In the genomic region with DNA sequence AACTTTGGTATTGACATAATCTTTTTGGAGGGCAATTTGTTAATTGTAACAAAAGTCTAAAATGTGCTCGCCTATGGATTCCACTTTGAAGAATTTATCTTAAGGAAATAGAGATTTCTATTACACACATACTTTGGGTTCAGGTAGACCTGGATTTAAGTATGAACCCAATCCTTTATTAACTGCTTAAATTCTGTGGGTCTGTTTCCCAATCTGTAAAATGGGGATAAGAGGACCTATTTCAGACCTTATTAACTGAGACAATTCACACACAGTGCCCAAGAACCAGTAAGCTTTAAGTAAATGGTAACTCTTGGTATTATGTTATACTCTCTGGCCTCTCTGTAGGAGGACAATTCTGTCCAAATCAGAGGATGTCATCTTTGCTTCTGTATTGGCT, we compare ENCODE assay signal across 8 cellular contexts. TPM values are rescaled to one million over a fixed set of nuclear protein-coding genes. Genes with fewer than 3 reads are reported as not detected.
DNase-seq lines count a peak whose midpoint lies in the region; ATAC-seq and TF ChIP-seq lines count a peak whose summit lies in the region.

No MANE protein-coding gene starts in this region.

- no peak for ATAC-seq in natural killer cell

- peaks cover 11% of the 10 kb centered on the region for H3K4me1 ChIP-seq in colonic mucosa

- peak overlapping the region; percentile 91 for H3K4me3 ChIP-seq in AG04450 (ENCODE audit: low read depth, low read length)
- peak overlapping the region; percentile 95 for H3K4me3 ChIP-seq in colonic mucosa

- H3K4me3 Mint-ChIP-seq in natural killer cell, result peak overlapping the region; percentile 98

- intact Hi-C loops in colonic mucosa (cut with DNase I) (loop anchor here (10.0 kb wide), 1 partner anchor 73 kb away; no protein-coding TSS in a partner anchor), natural killer cell (cut with micrococcal nuclease) (loop anchor here (1.0 to 10.0 kb wide), 5 partner anchors 55 to 509 kb away; a partner anchor contains a TSS)

- H3K36me3 Mint-ChIP-seq in natural killer cell, result peaks cover 4% of the 10 kb centered on the region

- H3K9ac ChIP-seq in colonic mucosa (ENCODE audit: low read depth in 2 of 2, low read length in 2 of 2), result peak overlapping the region; percentile 62 to 92

- no peaks in the 10 kb centered on the region for H3K27me3 Mint-ChIP-seq in natural killer cell (ENCODE audit: low read depth in 2 of 2)

- peak overlapping the region; percentile 94 to 95 for H3K27ac Mint-ChIP-seq in natural killer cell

- CTCF ChIA-PET in AG04450 (lab: Charles Lee), result interaction anchor here (0.8 to 1.1 kb wide), 3 partner anchors 57 to 140 kb away, joined by 3 to 4 read pairs (median 3); no protein-coding TSS in a partner anchor

- peaks cover 23% of the 10 kb centered on the region for H3K36me3 ChIP-seq in KOPT-K1 (ENCODE audit: insufficient read depth, low read length)
- no peaks in the 10 kb centered on the region for H3K36me3 ChIP-seq in colonic mucosa

- H3K27me3 ChIP-seq in AG04450 (ENCODE audit: control insufficient read depth, insufficient read depth, low read length), result no peaks in the 10 kb centered on the region
- H3K27me3 ChIP-seq in colonic mucosa, result no peaks in the 10 kb centered on the region

- POLR2A ChIA-PET in AG04450 (lab: Yijun Ruan, JAX), result no interaction called here

- DNase-seq in AG04450 (ENCODE audit: low read depth, low spot score) (no peak), colonic mucosa (no peak), natural killer cell (no peak), putamen (ENCODE audit: low spot score) (no peak), SHP77 treated with DMSO at 0.1 percent for 48 hours (lab: John Stamatoyannopoulos, UW) (no peak)
- no peak for DNase-seq in activated effector memory CD4-positive, alpha-beta T cell treated with Interleukin-2 at 50 U/mL for 16 hours
- no peak for DNase-seq in activated effector memory CD4-positive, alpha-beta T cell treated with anti-CD3 and anti-CD28 coated beads, Interleukin-2, amount 50 U/mL, for 16 hours

- H3K27ac ChIP-seq in AG04450 (ENCODE audit: low read depth, low read length) (no peak overlapping the region), KOPT-K1 (ENCODE audit: low read depth, low read length, poor library complexity, severe bottlenecking) (peak overlapping the region; percentile 81), colonic mucosa (peak overlapping the region; percentile 90)

- no peaks in the 10 kb centered on the region for H3K9me3 ChIP-seq in AG04450 (ENCODE audit: control insufficient read depth, insufficient read depth, low read length)
- peaks cover 8% of the 10 kb centered on the region for H3K9me3 ChIP-seq in KOPT-K1 (ENCODE audit: insufficient read depth, low read length, poor library complexity, severe bottlenecking)
- no peaks in the 10 kb centered on the region for H3K9me3 ChIP-seq in colonic mucosa

- H3K4me1 Mint-ChIP-seq in natural killer cell, result peaks cover 47 to 51% of the 10 kb centered on the region in 2 donors

- no peak for TF ChIP-seq CTCF in AG04450 (IDR thresholded peaks at IDR 0.05; ENCODE audit: low read depth, low read length)
- TF ChIP-seq CTCF in colonic mucosa (IDR thresholded peaks at IDR 0.05), result no peak
- TF ChIP-seq CTCF in natural killer cell (IDR thresholded peaks at IDR 0.05), result no peak

- no peaks in the 10 kb centered on the region for H3K9me3 Mint-ChIP-seq in natural killer cell

RNA-seq across cellular contexts. Expression of a gene that starts 0.8 kb away (rescaled TPM):
- polyA plus RNA-seq in AG04450 (2011; rRNA removed), result 78.3 and 82.5 TPM in 2 replicates
- 42.1 and 51.4 TPM in 2 replicates for polyA minus RNA-seq in AG04450 (2011; rRNA and poly(A)+ RNA removed)
- 10 to 100 TPM; 34.0 to 48.9 TPM for total RNA-seq in colonic mucosa
- total RNA-seq in natural killer cell, result 10 to 100 TPM; 22.2 to 45.1 (median 31.2) TPM

RNA-seq across cellular contexts. Expression of a gene that starts 46.5 kb away (rescaled TPM):
- 0.55 and 0.63 TPM in 2 replicates for polyA plus RNA-seq in AG04450 (2011; rRNA removed)
- polyA minus RNA-seq in AG04450 (2011; rRNA and poly(A)+ RNA removed), result 0.35 and 0.78 TPM in 2 replicates
- 1 to 10 TPM in 1 of 2 donors, under 1 TPM in 1; 0.57 to 2.2 TPM for total RNA-seq in colonic mucosa
- under 1 TPM in 2 of 3 donors, not detected in 1; 0.33 to 0.34 TPM for total RNA-seq in natural killer cell

RNA-seq across cellular contexts. Expression of a gene that starts 49.4 kb away (rescaled TPM):
- polyA plus RNA-seq in AG04450 (2011; rRNA removed), result 14.0 and 16.2 TPM in 2 replicates
- polyA minus RNA-seq in AG04450 (2011; rRNA and poly(A)+ RNA removed), result 19.2 and 29.7 TPM in 2 replicates
- total RNA-seq in colonic mucosa, result 10 to 100 TPM; 24.2 to 25.9 TPM
- 10 to 100 TPM; 15.5 to 20.7 (median 19.1) TPM for total RNA-seq in natural killer cell
